ENCODE assay signal across 1 cellular context in the genomic region with DNA sequence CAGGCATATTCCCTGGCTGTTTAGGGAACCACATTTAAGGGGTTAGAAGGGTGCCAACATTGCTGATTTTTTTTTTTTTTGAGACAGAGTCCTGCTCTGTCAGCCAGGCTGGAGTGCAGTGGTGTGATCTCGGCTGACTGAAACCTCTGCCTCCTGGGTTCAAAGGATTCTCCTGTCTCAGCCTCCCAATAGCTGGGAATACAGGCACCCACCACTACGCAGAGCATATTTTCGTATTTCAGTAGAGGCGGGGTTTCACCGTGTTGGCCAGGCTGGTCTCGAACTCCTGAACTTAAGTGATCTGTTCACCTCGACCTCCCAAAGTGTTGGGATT.
TF ChIP-seq lines count a peak whose summit lies in the region.

No MANE protein-coding gene starts in this region.

TF ChIP-seq in GM23338, 12 proteins besides CTCF, POLR2A, EP300 and RAD21 (continued from another document):
- TF ChIP-seq REST (IDR thresholded peaks at IDR 0.05; ENCODE audit: unreplicated experiment), result no peak
